ENCODE assay signal across 9 cellular contexts in genomic region chr1:89127166-89127565, GRCh38. TPM values are rescaled to one million over a fixed set of nuclear protein-coding genes. Genes with fewer than 3 reads are reported as not detected.
DNase-seq lines count a peak whose midpoint lies in the region; FAIRE-seq and TF ChIP-seq lines count a peak whose summit lies in the region.
"Not testable (repeated sequence)": the region's sequence is repeated elsewhere in the genome, so short reads cannot be mapped to it uniquely, and the experiment has no call there.
"Had no signal": no experiment of that assay in that cellular context is flagged by ENCODE, and none has a peak within 500 bp of the region (broad histone marks: within the 10 kb centered on the region; RNA-seq: fewer than 3 reads in every experiment).

No MANE protein-coding gene starts in this region.

- H3K9me3 Mint-ChIP-seq in astrocyte (ENCODE audit: unreplicated experiment); immature natural killer cell: not testable (repeated sequence)

- not testable (repeated sequence) for H3K9me3 ChIP-seq in astrocyte (ENCODE audit: insufficient read depth, low read depth, low read length); prostate gland; testis

- DNase-seq in H4 (ENCODE audit: low spot score) (peak; percentile 16), immature natural killer cell (peak; percentile 60 to 73 (median 62)), testis (peak; percentile 49)
- DNase-seq in activated CD4-positive, CD25-positive, alpha-beta regulatory T cell treated with anti-CD3 and anti-CD28 coated beads, Interleukin-2, amount 50 U/mL, for 16 hours (ENCODE audit: low read depth, low spot score) = peak; percentile 63
- DNase-seq in activated T-cell treated with anti-CD3 and anti-CD28 coated beads, Interleukin-2, amount 50 U/mL, for 1 hour = peak; percentile 75
- DNase-seq in astrocyte (ENCODE audit: low read depth); prostate gland (ENCODE audit: low spot score): not testable (repeated sequence)
- DNase-seq in stimulated activated CD4-positive, alpha-beta T cell treated with anti-CD3 and anti-CD28 coated beads, TNF-alpha, amount 100 ng/mL, for 48 hours (ENCODE audit: low read depth in 3 of 3) = peak; percentile 53 to 79 (median 75)

- H4K20me1 ChIP-seq in astrocyte (ENCODE audit: insufficient read depth, low read length) = not testable (repeated sequence)

- H3K4me2 ChIP-seq in astrocyte (ENCODE audit: low read length) = not testable (repeated sequence)

- TF ChIP-seq POLR2A in prostate gland (IDR thresholded peaks at IDR 0.05); testis (IDR thresholded peaks at IDR 0.05): not testable (repeated sequence)

- not testable (repeated sequence) for H3K27me3 ChIP-seq in astrocyte (ENCODE audit: insufficient read depth, low read length); prostate gland (replicated peaks; ENCODE audit: insufficient read depth); testis

- not testable (repeated sequence) for TF ChIP-seq CTCF in astrocyte (IDR thresholded peaks at IDR 0.05; ENCODE audit: insufficient read depth, low read depth, low read length); prostate gland (IDR thresholded peaks at IDR 0.05); testis (IDR thresholded peaks at IDR 0.05)

- not testable (repeated sequence) for H3K4me1 ChIP-seq in astrocyte (ENCODE audit: insufficient read depth, low read length); prostate gland (replicated peaks)
- peaks cover 12% of the 10 kb centered on the region for H3K4me1 ChIP-seq in testis

- not testable (repeated sequence) for H3K36me3 Mint-ChIP-seq in astrocyte (ENCODE audit: low read depth, unreplicated experiment); immature natural killer cell

- not testable (repeated sequence) for H3K27me3 Mint-ChIP-seq in astrocyte (ENCODE audit: low read depth, unreplicated experiment)
- H3K27me3 Mint-ChIP-seq in immature natural killer cell (ENCODE audit: low read depth in 3 of 3) = peaks cover 8 to 12% (median 8%) of the 10 kb centered on the region in 3 donors

- WGBS in prostate gland = 62% methylated on average over 11 of the region's 11 CpGs
- WGBS in testis, 2 donors = 73 to 82% methylated on average over 11 of the region's 11 CpGs

- H3K36me3 ChIP-seq in astrocyte (ENCODE audit: insufficient read depth, low read length); prostate gland; testis (ENCODE audit: low read depth, missing control alignments): not testable (repeated sequence)

- H2AFZ ChIP-seq in astrocyte (ENCODE audit: low read depth, low read length) = not testable (repeated sequence)

- H3K4me3 ChIP-seq in astrocyte (ENCODE audit: insufficient read depth, low read depth, low read length); prostate gland; testis: not testable (repeated sequence)

- H3K27ac ChIP-seq in astrocyte (ENCODE audit: low read depth, low read length); testis: not testable (repeated sequence)
- H3K27ac ChIP-seq in prostate gland = peak overlapping the region; percentile 78 to 83

- not testable (repeated sequence) for H3K79me2 ChIP-seq in astrocyte (ENCODE audit: insufficient read depth, low read length)

- peak overlapping the region; percentile 20 for H3K27ac Mint-ChIP-seq in astrocyte (ENCODE audit: unreplicated experiment)
- H3K27ac Mint-ChIP-seq in immature natural killer cell = peak overlapping the region; percentile 90 to 100 (median 96)

- H3K4me1 Mint-ChIP-seq in astrocyte (ENCODE audit: low read depth, unreplicated experiment) (peaks cover 19% of the 10 kb centered on the region), immature natural killer cell (peaks cover 72 to 76% of the 10 kb centered on the region in 2 donors)

- not testable (repeated sequence) for FAIRE-seq in astrocyte (lab: Jason Lieb, UNC)

- not testable (repeated sequence) for H3K9ac ChIP-seq in astrocyte (ENCODE audit: low read length)

- H3K4me3 Mint-ChIP-seq in astrocyte (ENCODE audit: unreplicated experiment) = not testable (repeated sequence)
- peak overlapping the region; percentile 96 to 100 (median 100) for H3K4me3 Mint-ChIP-seq in immature natural killer cell

- intact Hi-C loops in prostate gland (cut with DNase I); testis (cut with DNase I; ENCODE audit: low total_unique reads): not testable (repeated sequence)

RNA-seq across cellular contexts. Expression of gene GBP2, which starts 1.3 kb away (rescaled TPM):
- 47.0 and 48.5 TPM in 2 replicates for total RNA-seq in H4 (2014; rRNA removed; shearing (Covaris generic))
- 4.6 and 6.3 TPM in 2 replicates for total RNA-seq in astrocyte
- 100 to 1,000 TPM in 2 of 3 donors, 10 to 100 TPM in 1; 90.8 to 141 (median 106) TPM for polyA plus RNA-seq in immature natural killer cell
- 10 to 100 TPM; 34.8 to 66.4 TPM for total RNA-seq in prostate gland
- total RNA-seq in testis = 10 to 100 TPM; 35.2 to 41.3 TPM
- polyA plus RNA-seq in testis (ENCODE audit: insufficient read depth, low read depth, low replicate concordance) = 39.5 TPM

RNA-seq across cellular contexts. Expression of gene GBP7, which starts 48.6 kb away (rescaled TPM):
- not detected in 2 replicates for total RNA-seq in H4 (2014; rRNA removed; shearing (Covaris generic))
- total RNA-seq in astrocyte = not detected in 2 replicates
- not detected for polyA plus RNA-seq in immature natural killer cell
- total RNA-seq in prostate gland = not detected
- not detected for total RNA-seq in testis
- polyA plus RNA-seq in testis (ENCODE audit: insufficient read depth, low read depth, low replicate concordance) = 0.12 TPM
- total RNA-seq: subcutaneous adipose tissue had no signal
